Comparison of ENCODE assay signal across 8 cellular contexts in genomic region chr10:75402486-75403143, GRCh38. TPM values are rescaled to one million over a fixed set of nuclear protein-coding genes. Genes with fewer than 3 reads are reported as not detected.
DNase-seq lines count a peak whose midpoint lies in the region; ATAC-seq and TF ChIP-seq lines count a peak whose summit lies in the region.

No MANE protein-coding gene starts in this region.

- intact Hi-C loops in transverse colon (cut with DNase I; ENCODE audit: low total_unique reads), result loop anchor here (10.0 kb wide), 3 partner anchors 142 to 1602 kb away; no protein-coding TSS in a partner anchor

- H2AK5ac ChIP-seq in mesendoderm (ENCODE audit: low read length), result no peak overlapping the region

- H3K4ac ChIP-seq in mesendoderm (ENCODE audit: low read depth, low read length), result no peak overlapping the region

- peak; percentile 6 for TF ChIP-seq POLR2A in transverse colon (IDR thresholded peaks at IDR 0.05)

- no peak overlapping the region for H2BK5ac ChIP-seq in mesendoderm (ENCODE audit: low read length)

- no peaks in the 10 kb centered on the region for H3K36me3 Mint-ChIP-seq in activated naive CD4-positive, alpha-beta T cell treated with anti-CD3 and anti-CD28 coated beads, Interleukin-2, amount 10 ng/mL, durations not matched to agents 7 days and 5 days

- H3K56ac ChIP-seq in mesendoderm (ENCODE audit: low read length), result peak overlapping the region; percentile 73

- WGBS in mesendoderm (ENCODE audit: extremely low coverage, insufficient coverage, low lambda C conversion rate), result no CpG with 5 or more reads among the region's 42 CpGs
- WGBS in transverse colon (ENCODE audit: low coverage in 1 of 2), 2 donors, result 2% methylated on average over 8 to 41 of the region's 42 CpGs

- H4K5ac ChIP-seq in mesendoderm (ENCODE audit: low read length), result no peak overlapping the region

- H3K4me3 ChIP-seq in coronary artery (peak overlapping the region; percentile 96), mesendoderm (ENCODE audit: low read length) (no peak overlapping the region), transverse colon (peak overlapping the region; percentile 65 to 82 (median 74))

- H3K23ac ChIP-seq in mesendoderm (ENCODE audit: low read length), result no peak overlapping the region

- H3K79me1 ChIP-seq in mesendoderm (ENCODE audit: low read length), result no peaks in the 10 kb centered on the region

- H3K27ac ChIP-seq in coronary artery (peak overlapping the region; percentile 78 to 100), mesendoderm (ENCODE audit: low read depth, low read length) (peak overlapping the region; percentile 21), transverse colon (peak overlapping the region; percentile 94 to 99 (median 97))

- no peak for TF ChIP-seq EP300 in transverse colon (IDR thresholded peaks at IDR 0.05; ENCODE audit: low read depth)

- peak overlapping the region; percentile 71 for H3K4me2 ChIP-seq in mesendoderm (ENCODE audit: low read length)

- H3K4me1 ChIP-seq in mesendoderm (ENCODE audit: control insufficient read depth, low read depth, low read length) (peaks cover 3% of the 10 kb centered on the region), transverse colon (peaks cover 0 to 38% (median 28%) of the 10 kb centered on the region in 4 donors)

- H3K27me3 Mint-ChIP-seq in activated naive CD4-positive, alpha-beta T cell treated with anti-CD3 and anti-CD28 coated beads, Interleukin-2, amount 10 ng/mL, durations not matched to agents 7 days and 5 days, result peaks cover 96% of the 10 kb centered on the region

- no peak for ATAC-seq in GM19455 (IDR thresholded peaks at IDR 0.05; ENCODE audit: unreplicated experiment)
- ATAC-seq in HG03280 (IDR thresholded peaks at IDR 0.05; ENCODE audit: unreplicated experiment), result no peak

- no peak overlapping the region for H3K18ac ChIP-seq in mesendoderm (ENCODE audit: low read length)

- CTCF ChIA-PET in activated naive CD4-positive, alpha-beta T cell treated with anti-CD3 and anti-CD28 coated beads, Interleukin-2, amount 10 ng/mL, durations not matched to agents 7 days and 5 days (lab: Charles Lee), result no interaction called here

- H3K27ac Mint-ChIP-seq in activated naive CD4-positive, alpha-beta T cell treated with anti-CD3 and anti-CD28 coated beads, Interleukin-2, amount 10 ng/mL, durations not matched to agents 7 days and 5 days, result no peak overlapping the region

- H3K4me1 Mint-ChIP-seq in activated naive CD4-positive, alpha-beta T cell treated with anti-CD3 and anti-CD28 coated beads, Interleukin-2, amount 10 ng/mL, durations not matched to agents 7 days and 5 days, result peaks cover 38% of the 10 kb centered on the region

- no peak overlapping the region for H2BK120ac ChIP-seq in mesendoderm (ENCODE audit: low read depth, low read length)

- in situ Hi-C loops in transverse colon (cut with MboI; ENCODE audit: low pct_ligation_motif_present in 1 of 4, low pct_unique_long_range_greater_than_20kb in 1 of 4, low sequenced_read_pairs in 3 of 4), result loop anchor here (25.0 kb wide), 3 partner anchors 235 to 635 kb away; no protein-coding TSS in a partner anchor

- H2BK15ac ChIP-seq in mesendoderm (replicated peaks; ENCODE audit: low read depth), result no peak overlapping the region

- TF ChIP-seq CTCF in coronary artery (IDR thresholded peaks at IDR 0.05) (no peak), transverse colon (IDR thresholded peaks at IDR 0.05) (no peak)

- H3K9me3 Mint-ChIP-seq in activated naive CD4-positive, alpha-beta T cell treated with anti-CD3 and anti-CD28 coated beads, Interleukin-2, amount 10 ng/mL, durations not matched to agents 7 days and 5 days, result no peaks in the 10 kb centered on the region

- H4K8ac ChIP-seq in mesendoderm (ENCODE audit: low read depth, low read length), result no peak overlapping the region

- H3K36me3 ChIP-seq in mesendoderm (ENCODE audit: control insufficient read depth, insufficient read depth, low read length) (no peaks in the 10 kb centered on the region), transverse colon (no peaks in the 10 kb centered on the region)

- H3K27me3 ChIP-seq in mesendoderm (ENCODE audit: insufficient read depth, low read length, poor library complexity), result peaks cover 47% of the 10 kb centered on the region
- H3K27me3 ChIP-seq in transverse colon, result peaks cover 19% of the 10 kb centered on the region

- peak overlapping the region; percentile 35 for H3K9ac ChIP-seq in mesendoderm (ENCODE audit: low read length)

- no peaks in the 10 kb centered on the region for H3K9me3 ChIP-seq in transverse colon

- peak overlapping the region; percentile 74 for H3K4me3 Mint-ChIP-seq in activated naive CD4-positive, alpha-beta T cell treated with anti-CD3 and anti-CD28 coated beads, Interleukin-2, amount 10 ng/mL, durations not matched to agents 7 days and 5 days

- DNase-seq in activated naive CD4-positive, alpha-beta T cell treated with anti-CD3 and anti-CD28 coated beads, Interleukin-2, amount 10 ng/mL, durations not matched to agents 7 days and 5 days, result no peak
- DNase-seq in activated naive CD4-positive, alpha-beta T cell treated with anti-CD3 and anti-CD28 coated beads, Interleukin-2, amount 50 U/mL, for 16 hours, result no peak
- DNase-seq in NOMO-1 (lab: John Stamatoyannopoulos, UW; ENCODE audit: unreplicated experiment in 2 of 2) (peak; percentile 65 to 68), coronary artery (ENCODE audit: low spot score) (no peak), mesendoderm (no peak), transverse colon (peak; percentile 30)

- H3K79me2 ChIP-seq in mesendoderm (ENCODE audit: control insufficient read depth, insufficient read depth, low read length), result no peaks in the 10 kb centered on the region

RNA-seq across cellular contexts. Expression of gene ZNF503, which starts 1.1 kb away (rescaled TPM):
- polyA plus RNA-seq in mesendoderm (2013, experiment 1 of 2), result 1.4 TPM
- 1.3 TPM for polyA plus RNA-seq in mesendoderm (2013, experiment 2 of 2)
- total RNA-seq in transverse colon, result 10 to 100 TPM in 1 of 4 donors, 1 to 10 TPM in 3; 3.0 to 17.9 (median 7.2) TPM

RNA-seq across cellular contexts. Expression of gene LRMDA, which starts 28.8 kb away (rescaled TPM):
- polyA plus RNA-seq in mesendoderm (2013, experiment 1 of 2), result 0.17 TPM
- polyA plus RNA-seq in mesendoderm (2013, experiment 2 of 2), result 0.69 TPM
- total RNA-seq in transverse colon, result 1 to 10 TPM; 2.2 to 7.8 (median 4.5) TPM

Comparison
In these comparisons a context has a peak if more than half of its experiments do, and no peak if none do; other contexts are left out.
1. DNase-seq: peak in NOMO-1 (2 of 2) and transverse colon (single experiment); none in activated naive CD4-positive, alpha-beta T cell treated with anti-CD3 and anti-CD28 coated beads, Interleukin-2, amount 10 ng/mL, durations not matched to agents 7 days and 5 days (single experiment), activated naive CD4-positive, alpha-beta T cell treated with anti-CD3 and anti-CD28 coated beads, Interleukin-2, amount 50 U/mL, for 16 hours (single experiment), coronary artery (single experiment) and mesendoderm (single experiment).
2. H3K27ac ChIP-seq: peak in every context shown above with its lines; median percentile 97 in transverse colon; 89 in coronary artery; 21 in mesendoderm.